ENCODE assay signal across 26 cellular contexts in genomic region chr4:91681544-91681943, GRCh38.
"Had no signal": no experiment of that assay in that cellular context is flagged by ENCODE, and none has a peak within 500 bp of the region (broad histone marks: within the 10 kb centered on the region; RNA-seq: fewer than 3 reads in every experiment).

No MANE protein-coding gene starts in this region.

- ATAC-seq: activated CD4-positive, alpha-beta T cell treated with anti-CD3 and anti-CD28 coated beads for 36 hours; activated T-cell treated with anti-CD3 and anti-CD28 coated beads, Interleukin-2, amount 50 U/mL, for 4 hours; effector memory CD8-positive, alpha-beta T cell; heart right ventricle; natural killer cell had no signal

- DNase-seq: activated B cell treated with CpG ODN at 0.5 μM for 24 hours; activated CD4-positive, alpha-beta T cell treated with anti-CD3 and anti-CD28 coated beads for 36 hours; activated CD4-positive, alpha-beta T cell treated with anti-CD3 and anti-CD28 coated beads, Interleukin-2, amount 50 U/mL, for 4 hours; activated CD8-positive, alpha-beta memory T cell treated with anti-CD3 and anti-CD28 coated beads, Interleukin-2, amount 50 U/mL, for 48 hours; activated naive CD4-positive, alpha-beta T cell treated with anti-CD3 and anti-CD28 coated beads for 36 hours; activated naive CD8-positive, alpha-beta T cell treated with anti-CD3 and anti-CD28 coated beads, Interleukin-2, amount 10 ng/mL, durations not matched to agents 7 days and 5 days; activated T-cell treated with anti-CD3 and anti-CD28 coated beads, Interleukin-2, amount 50 U/mL, for 4 hours; amygdala; brain microvascular endothelial cell; dorsolateral prefrontal cortex; effector memory CD8-positive, alpha-beta T cell; esophagus squamous epithelium; heart right ventricle; kidney glomerular epithelial cell; left ventricle myocardium inferior; midbrain; natural killer cell; ovary; spleen; stimulated activated CD4-positive, alpha-beta T cell treated with anti-CD3 and anti-CD28 coated beads, Interleukin-4, amount 100 ng/mL, for 1 hour; stimulated activated naive CD4-positive, alpha-beta T cell; T1000; testis had no signal

- H3K4me1 ChIP-seq: esophagus squamous epithelium, heart right ventricle, left ventricle myocardium inferior, prostate gland, right atrium auricular region, spleen, testis had no signal

- H3K36me3 ChIP-seq: brain microvascular endothelial cell, esophagus squamous epithelium, heart right ventricle, left ventricle myocardium inferior, neutrophil, ovary, prostate gland, right atrium auricular region, spleen had no signal

- H3K27ac ChIP-seq: brain microvascular endothelial cell, dorsolateral prefrontal cortex, esophagus squamous epithelium, heart right ventricle, left ventricle myocardium inferior, neutrophil, ovary, prostate gland, right atrium auricular region, spleen, testis had no signal

- H3K27me3 ChIP-seq: brain microvascular endothelial cell, dorsolateral prefrontal cortex, esophagus squamous epithelium, heart right ventricle, neutrophil, ovary, right atrium auricular region, spleen, testis had no signal

- H3K4me3 ChIP-seq: dorsolateral prefrontal cortex, esophagus squamous epithelium, heart right ventricle, left ventricle myocardium inferior, ovary, prostate gland, right atrium auricular region, spleen, testis had no signal

- H3K9me3 ChIP-seq: esophagus squamous epithelium, left ventricle myocardium inferior, neutrophil, prostate gland, right atrium auricular region, testis had no signal
